8 cellular contexts compared by ENCODE assay signal in genomic region chr4:139085141-139085540, GRCh38.
DNase-seq lines count a peak whose midpoint lies in the region; ATAC-seq and TF ChIP-seq lines count a peak whose summit lies in the region.

No MANE protein-coding gene starts in this region.

- H3K9me3 ChIP-seq in SU-DHL-6 (ENCODE audit: insufficient read depth, low read length) (no peaks in the 10 kb centered on the region), skeletal muscle tissue (ENCODE audit: control insufficient read depth in 3 of 3, low read length in 3 of 3) (no peaks in the 10 kb centered on the region)

- no peaks in the 10 kb centered on the region for H3K9me2 ChIP-seq in SU-DHL-6 (replicated peaks; ENCODE audit: insufficient read depth, low read length)

- H3K4me1 ChIP-seq in skeletal muscle tissue (ENCODE audit: control insufficient read depth in 3 of 3, insufficient read depth in 3 of 3, low read length in 3 of 3) = peaks cover 0 to 18% (median 9%) of the 10 kb centered on the region in 3 donors

- no peaks in the 10 kb centered on the region for H3K36me3 Mint-ChIP-seq in activated naive CD4-positive, alpha-beta T cell treated with anti-CD3 and anti-CD28 coated beads, Interleukin-2, amount 50 U/mL, for 24 hours

- no peak for ATAC-seq in HG03045 (IDR thresholded peaks at IDR 0.05; ENCODE audit: unreplicated experiment)
- ATAC-seq in GM18858 (IDR thresholded peaks at IDR 0.05; ENCODE audit: unreplicated experiment) = no peak

- DNase-seq in activated naive CD4-positive, alpha-beta T cell treated with anti-CD3 and anti-CD28 coated beads, Interleukin-2, amount 50 U/mL, for 16 hours = no peak
- DNase-seq in fibroblast of pulmonary artery (ENCODE audit: low read depth) = peak; percentile 42
- no peak for DNase-seq in stimulated activated CD4-positive, alpha-beta T cell treated with anti-CD3 and anti-CD28 coated beads, Interleukin-4, amount 100 ng/mL, for 24 hours

- no peaks in the 10 kb centered on the region for H3K27me3 ChIP-seq in SU-DHL-6 (ENCODE audit: low read length)
- H3K27me3 ChIP-seq in skeletal muscle tissue (ENCODE audit: control insufficient read depth in 3 of 3, insufficient read depth in 3 of 3, low read length in 3 of 3) = no peaks in the 10 kb centered on the region

- H3K27me3 Mint-ChIP-seq in activated naive CD4-positive, alpha-beta T cell treated with anti-CD3 and anti-CD28 coated beads, Interleukin-2, amount 50 U/mL, for 24 hours = no peaks in the 10 kb centered on the region

- H3K4me3 Mint-ChIP-seq in activated naive CD4-positive, alpha-beta T cell treated with anti-CD3 and anti-CD28 coated beads, Interleukin-2, amount 50 U/mL, for 24 hours = peak overlapping the region; percentile 92

- peak overlapping the region; percentile 72 for H3K4me3 ChIP-seq in SU-DHL-6 (ENCODE audit: insufficient read depth, low read length, poor library complexity, severe bottlenecking)
- peak overlapping the region; percentile 85 for H3K4me3 ChIP-seq in fibroblast of pulmonary artery (replicated peaks; ENCODE audit: low read depth, low read length)
- peak overlapping the region; percentile 75 to 97 (median 88) for H3K4me3 ChIP-seq in skeletal muscle tissue (ENCODE audit: low read length in 3 of 3)

- no peaks in the 10 kb centered on the region for H4K20me1 ChIP-seq in SU-DHL-6 (ENCODE audit: low read depth, low read length)

- no peaks in the 10 kb centered on the region for H3K36me3 ChIP-seq in SU-DHL-6 (ENCODE audit: low read length)
- no peaks in the 10 kb centered on the region for H3K36me3 ChIP-seq in skeletal muscle tissue (ENCODE audit: control insufficient read depth in 3 of 3, insufficient read depth in 3 of 3, low read length in 3 of 3)

- peaks cover 32% of the 10 kb centered on the region for H3K79me2 ChIP-seq in SU-DHL-6 (ENCODE audit: insufficient read depth, low read length)

- H3K9me3 Mint-ChIP-seq in activated naive CD4-positive, alpha-beta T cell treated with anti-CD3 and anti-CD28 coated beads, Interleukin-2, amount 50 U/mL, for 24 hours = no peaks in the 10 kb centered on the region

- peaks cover 34% of the 10 kb centered on the region for H3K4me1 Mint-ChIP-seq in activated naive CD4-positive, alpha-beta T cell treated with anti-CD3 and anti-CD28 coated beads, Interleukin-2, amount 50 U/mL, for 24 hours

- peak overlapping the region; percentile 93 for H3K9ac ChIP-seq in SU-DHL-6 (ENCODE audit: low read length)
- peak overlapping the region; percentile 87 to 94 (median 90) for H3K9ac ChIP-seq in skeletal muscle tissue (ENCODE audit: low read depth in 1 of 3, low read length in 3 of 3)

- peaks cover 36% of the 10 kb centered on the region for H3F3A ChIP-seq in SU-DHL-6 (ENCODE audit: insufficient read depth)

- peak overlapping the region; percentile 89 for H3K27ac ChIP-seq in SU-DHL-6 (ENCODE audit: low read depth, low read length)
- H3K27ac ChIP-seq in skeletal muscle tissue (ENCODE audit: low read depth, low read length) = peak overlapping the region; percentile 92

- peak overlapping the region; percentile 93 for H3K27ac Mint-ChIP-seq in activated naive CD4-positive, alpha-beta T cell treated with anti-CD3 and anti-CD28 coated beads, Interleukin-2, amount 50 U/mL, for 24 hours

- no peak for TF ChIP-seq CTCF in SU-DHL-6 (IDR thresholded peaks at IDR 0.05; ENCODE audit: insufficient read depth, low read length, poor library complexity, severe bottlenecking)
- TF ChIP-seq CTCF in fibroblast of pulmonary artery (IDR thresholded peaks at IDR 0.05; ENCODE audit: low read length, missing control alignments) = peak; percentile 40

- peak overlapping the region; percentile 96 for H3K4me2 ChIP-seq in SU-DHL-6 (ENCODE audit: low read depth, low read length, poor library complexity, severe bottlenecking)

- H2AFZ ChIP-seq in SU-DHL-6 (ENCODE audit: low read depth, low read length, severe bottlenecking) = no peak overlapping the region
